In the genomic region with DNA sequence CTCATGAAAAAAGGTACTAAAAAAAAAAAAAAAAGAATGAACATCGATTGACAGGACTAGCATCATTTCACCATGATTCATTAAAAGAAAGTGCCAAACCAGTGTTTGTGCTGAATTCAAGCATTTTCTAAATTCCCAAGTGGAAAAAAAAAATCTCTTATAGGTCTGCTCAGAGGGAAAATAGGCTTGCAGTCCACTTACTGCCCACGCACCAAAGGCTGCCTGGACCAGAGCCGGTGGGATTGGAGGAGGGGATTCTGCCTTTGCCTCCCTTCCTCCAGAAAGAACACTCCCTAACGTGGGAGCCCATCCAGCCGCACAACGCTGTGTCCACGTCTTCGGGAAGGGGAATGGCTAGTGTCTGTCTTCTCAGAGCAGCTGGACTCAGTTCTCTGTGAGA, we compare ENCODE assay signal across 10 cellular contexts. TPM values are rescaled to one million over a fixed set of nuclear protein-coding genes. Genes with fewer than 3 reads are reported as not detected.
DNase-seq lines count a peak whose midpoint lies in the region; ATAC-seq and TF ChIP-seq lines count a peak whose summit lies in the region.
"Had no signal": no experiment of that assay in that cellular context is flagged by ENCODE, and none has a peak within 500 bp of the region (broad histone marks: within the 10 kb centered on the region; RNA-seq: fewer than 3 reads in every experiment).

No MANE protein-coding gene starts in this region.

- H3K27ac ChIP-seq in RWPE1 (peak overlapping the region; percentile 94), uterus (peak overlapping the region; percentile 80 to 85)
- H3K27ac ChIP-seq: psoas muscle had no signal

- no peaks in the 10 kb centered on the region for H3K27me3 ChIP-seq in uterus
- H3K27me3 ChIP-seq: gastroesophageal sphincter had no signal

- POLR2A ChIA-PET in RWPE1 (lab: Yijun Ruan, JAX; ENCODE audit: low non-redundant PET): no interaction called here

- H3K4me3 ChIP-seq in uterus: no peak overlapping the region
- H3K4me3 ChIP-seq: gastroesophageal sphincter, lung, psoas muscle had no signal

- DNase-seq in RWPE1 (ENCODE audit: low spot score) (no peak), fibroblast of peridontal ligament (ENCODE audit: extremely low read depth) (peak; percentile 66), omental fat pad (ENCODE audit: low spot score) (no peak), uterus (peak; percentile 55 to 79), foreskin melanocyte (no peak), AG08396 (ENCODE audit: low spot score) (no peak)

- no peaks in the 10 kb centered on the region for H3K4me1 ChIP-seq in uterus

- ATAC-seq in omental fat pad (ENCODE audit: low FRiP score) (peak; percentile 58), HG03565 (IDR thresholded peaks at IDR 0.05; ENCODE audit: unreplicated experiment) (no peak)

- CTCF ChIA-PET in RWPE1 (lab: Yijun Ruan, JAX): no interaction called here

- H3K36me3 ChIP-seq in uterus: no peaks in the 10 kb centered on the region
- H3K36me3 ChIP-seq: gastroesophageal sphincter had no signal

- H3K9me3 ChIP-seq in uterus: no peaks in the 10 kb centered on the region
- H3K9me3 ChIP-seq: gastroesophageal sphincter, psoas muscle had no signal

- intact Hi-C loops in uterus (cut with DNase I; ENCODE audit: low total_unique reads): no loop called here

- TF ChIP-seq CTCF in RWPE1 (conservative IDR thresholded peaks at IDR 0.05; ENCODE audit: low read depth) (no peak), omental fat pad (IDR thresholded peaks at IDR 0.05) (no peak), uterus (IDR thresholded peaks at IDR 0.05) (no peak)

- no peak for TF ChIP-seq POLR2A in uterus (IDR thresholded peaks at IDR 0.05)

RNA-seq across cellular contexts. Expression of a gene that starts 5.5 kb away (rescaled TPM):
- total RNA-seq in omental fat pad (10 to 100 TPM; 29.3 to 42.8 (median 36.6) TPM), uterus (10 to 100 TPM in 3 of 4 donors, 1 to 10 TPM in 1; 3.8 to 45.2 (median 22.9) TPM)

Comparison
In these comparisons a context has a peak if more than half of its experiments do, and no peak if none do; other contexts are left out.
1. DNase-seq: peak in fibroblast of peridontal ligament (single experiment) and uterus (2 of 2); none in RWPE1 (single experiment), omental fat pad (single experiment), foreskin melanocyte (single experiment) and AG08396 (single experiment).